In the genomic region with DNA sequence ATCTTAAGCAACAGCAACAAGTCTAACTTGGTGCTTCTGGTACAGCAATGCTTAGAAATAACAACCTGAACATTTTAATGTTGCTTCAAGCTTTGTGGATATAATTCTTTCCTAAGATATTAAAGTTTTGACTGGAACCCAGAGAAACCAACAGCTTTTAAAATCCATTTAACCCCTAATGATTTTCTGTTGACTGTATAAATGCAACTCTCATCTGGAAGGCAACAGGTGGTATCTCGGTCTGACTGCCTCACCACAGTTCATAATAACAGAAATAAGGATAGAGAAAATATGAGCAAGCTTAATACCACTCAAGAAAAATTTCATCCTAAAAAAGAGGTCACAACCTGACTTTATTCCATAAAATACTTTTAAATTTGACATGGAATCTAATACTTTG, we compare ENCODE assay signal across 29 cellular contexts.
"Had no signal": no experiment of that assay in that cellular context is flagged by ENCODE, and none has a peak within 500 bp of the region (broad histone marks: within the 10 kb centered on the region; RNA-seq: fewer than 3 reads in every experiment).

No MANE protein-coding gene starts in this region.

- H3K27ac ChIP-seq: stomach, suprapubic skin, testis, thoracic aorta, thyroid gland, tibial artery, tibial nerve, transverse colon, upper lobe of left lung, upper lobe of right lung, uterus, vagina had no signal

- H3K9me3 Mint-ChIP-seq: stimulated activated effector memory CD8-positive, alpha-beta T cell treated with anti-CD3 and anti-CD28 coated beads, Interleukin-12 subunit alpha, Interleukin-12 subunit beta, amount 100 ng/mL, for 72 hours; stimulated activated memory B cell treated with anti-CD40 and anti-IgM and Interleukin-4, amounts not matched to agents 10 μg/mL and 1 μg/mL and 100 μg/mL, for 72 hours; stimulated activated naive B cell treated with anti-CD40 and anti-IgM and Interleukin-4, amounts not matched to agents 10 μg/mL and 1 μg/mL and 100 μg/mL, for 72 hours; stimulated activated naive CD8-positive, alpha-beta T cell treated with anti-CD3 and anti-CD28 coated beads, Interleukin-15, amount 100 ng/mL, for 72 hours; stimulated activated naive CD8-positive, alpha-beta T cell treated with anti-CD3 and anti-CD28 coated beads, Interleukin-15, Interleukin-2, amounts not matched to agents 100 ng/mL and 50 ng/mL, for 24 hours; type B pancreatic cell had no signal

- ATAC-seq: stimulated activated effector memory CD8-positive, alpha-beta T cell treated with anti-CD3 and anti-CD28 coated beads, Interleukin-12 subunit alpha, Interleukin-12 subunit beta, amount 100 ng/mL, for 72 hours; stimulated activated memory B cell treated with anti-CD40 and anti-IgM and Interleukin-4, amounts not matched to agents 10 μg/mL and 1 μg/mL and 100 μg/mL, for 72 hours; stimulated activated naive B cell treated with anti-CD40 and anti-IgM and Interleukin-4, amounts not matched to agents 10 μg/mL and 1 μg/mL and 100 μg/mL, for 72 hours; stimulated activated naive CD8-positive, alpha-beta T cell treated with anti-CD3 and anti-CD28 coated beads, Interleukin-15, amount 100 ng/mL, for 72 hours; stimulated activated naive CD8-positive, alpha-beta T cell treated with anti-CD3 and anti-CD28 coated beads, Interleukin-15, Interleukin-2, amounts not matched to agents 100 U/mL and 50 U/mL, for 24 hours; upper lobe of right lung had no signal

- H3K4me1 Mint-ChIP-seq: stimulated activated effector memory CD8-positive, alpha-beta T cell treated with anti-CD3 and anti-CD28 coated beads, Interleukin-12 subunit alpha, Interleukin-12 subunit beta, amount 100 ng/mL, for 72 hours; stimulated activated memory B cell treated with anti-CD40 and anti-IgM and Interleukin-4, amounts not matched to agents 10 μg/mL and 1 μg/mL and 100 μg/mL, for 72 hours; stimulated activated naive B cell treated with anti-CD40 and anti-IgM and Interleukin-4, amounts not matched to agents 10 μg/mL and 1 μg/mL and 100 μg/mL, for 72 hours; stimulated activated naive CD8-positive, alpha-beta T cell treated with anti-CD3 and anti-CD28 coated beads, Interleukin-15, amount 100 ng/mL, for 72 hours had no signal

- DNase-seq: stimulated activated CD4-positive, alpha-beta T cell treated with anti-CD3 and anti-CD28 coated beads, Interleukin-2, amount 100 ng/mL, for 48 hours; stimulated activated CD4-positive, alpha-beta T cell treated with anti-CD3 and anti-CD28 coated beads, Interleukin-4, amount 100 ng/mL, for 1 hour; stimulated activated CD4-positive, alpha-beta T cell treated with anti-CD3 and anti-CD28 coated beads, Interleukin-4, amount 100 ng/mL, for 24 hours; stimulated activated CD4-positive, alpha-beta T cell treated with anti-CD3 and anti-CD28 coated beads, Interleukin-4, amount 100 ng/mL, for 4 hours; stimulated activated CD8-positive, alpha-beta memory T cell treated with anti-CD3 and anti-CD28 coated beads, Interleukin-4, amount 100 ng/mL, for 48 hours; stimulated activated naive B cell treated with anti-CD40 and anti-IgM and Interleukin-4, amounts not matched to agents 10 μg/mL and 1 μg/mL and 100 μg/mL, for 72 hours; stimulated activated naive CD4-positive, alpha-beta T cell; stimulated activated naive CD4-positive, alpha-beta T cell treated with Interleukin-2 at 50 U/mL for 16 hours; stimulated activated naive CD8-positive, alpha-beta T cell treated with anti-CD3 and anti-CD28 coated beads, Interleukin-15, amount 100 ng/mL, for 72 hours; stimulated activated naive CD8-positive, alpha-beta T cell treated with anti-CD3 and anti-CD28 coated beads, Interleukin-15, Interleukin-2, amounts not matched to agents 100 U/mL and 50 U/mL, for 24 hours; stomach; substantia nigra; testis; thyroid gland; tibial artery; transverse colon; trophoblast cell; upper lobe of left lung; upper lobe of right lung; uterus had no signal

- H3K9me3 ChIP-seq: stomach, suprapubic skin, testis, thoracic aorta, thyroid gland, tibial artery, tibial nerve, transverse colon, upper lobe of left lung, upper lobe of right lung, uterus, vagina had no signal

- H3K4me1 ChIP-seq: stomach, suprapubic skin, testis, tibial artery, tibial nerve, transverse colon, upper lobe of left lung, upper lobe of right lung, uterus, vagina had no signal

- FAIRE-seq: urothelium cell line had no signal

- H3K4me3 ChIP-seq: stomach, suprapubic skin, testis, thoracic aorta, thyroid gland, tibial artery, tibial nerve, transverse colon, upper lobe of left lung, upper lobe of right lung, uterus, vagina had no signal

- H3K27ac Mint-ChIP-seq: stimulated activated effector memory CD8-positive, alpha-beta T cell treated with anti-CD3 and anti-CD28 coated beads, Interleukin-12 subunit alpha, Interleukin-12 subunit beta, amount 100 ng/mL, for 72 hours; stimulated activated memory B cell treated with anti-CD40 and anti-IgM and Interleukin-4, amounts not matched to agents 10 μg/mL and 1 μg/mL and 100 μg/mL, for 72 hours; stimulated activated naive B cell treated with anti-CD40 and anti-IgM and Interleukin-4, amounts not matched to agents 10 μg/mL and 1 μg/mL and 100 μg/mL, for 72 hours; stimulated activated naive CD8-positive, alpha-beta T cell treated with anti-CD3 and anti-CD28 coated beads, Interleukin-15, amount 100 ng/mL, for 72 hours; stimulated activated naive CD8-positive, alpha-beta T cell treated with anti-CD3 and anti-CD28 coated beads, Interleukin-15, Interleukin-2, amounts not matched to agents 100 ng/mL and 50 ng/mL, for 24 hours; type B pancreatic cell had no signal

- H3K27me3 ChIP-seq: stomach, suprapubic skin, testis, thyroid gland, tibial artery, tibial nerve, transverse colon, upper lobe of left lung, upper lobe of right lung, uterus, vagina had no signal

- H3K27me3 Mint-ChIP-seq: stimulated activated memory B cell treated with anti-CD40 and anti-IgM and Interleukin-4, amounts not matched to agents 10 μg/mL and 1 μg/mL and 100 μg/mL, for 72 hours; stimulated activated naive B cell treated with anti-CD40 and anti-IgM and Interleukin-4, amounts not matched to agents 10 μg/mL and 1 μg/mL and 100 μg/mL, for 72 hours; stimulated activated naive CD8-positive, alpha-beta T cell treated with anti-CD3 and anti-CD28 coated beads, Interleukin-15, amount 100 ng/mL, for 72 hours; stimulated activated naive CD8-positive, alpha-beta T cell treated with anti-CD3 and anti-CD28 coated beads, Interleukin-15, Interleukin-2, amounts not matched to agents 100 ng/mL and 50 ng/mL, for 24 hours; type B pancreatic cell had no signal

- H3K4me3 Mint-ChIP-seq: stimulated activated effector memory CD8-positive, alpha-beta T cell treated with anti-CD3 and anti-CD28 coated beads, Interleukin-12 subunit alpha, Interleukin-12 subunit beta, amount 100 ng/mL, for 72 hours; stimulated activated memory B cell treated with anti-CD40 and anti-IgM and Interleukin-4, amounts not matched to agents 10 μg/mL and 1 μg/mL and 100 μg/mL, for 72 hours; stimulated activated naive B cell treated with anti-CD40 and anti-IgM and Interleukin-4, amounts not matched to agents 10 μg/mL and 1 μg/mL and 100 μg/mL, for 72 hours; stimulated activated naive CD8-positive, alpha-beta T cell treated with anti-CD3 and anti-CD28 coated beads, Interleukin-15, amount 100 ng/mL, for 72 hours; stimulated activated naive CD8-positive, alpha-beta T cell treated with anti-CD3 and anti-CD28 coated beads, Interleukin-15, Interleukin-2, amounts not matched to agents 100 ng/mL and 50 ng/mL, for 24 hours; type B pancreatic cell had no signal

- H3K36me3 ChIP-seq: suprapubic skin, thoracic aorta, tibial artery, transverse colon, upper lobe of left lung, upper lobe of right lung, vagina had no signal
